2 cellular contexts compared by ENCODE assay signal in genomic region chr14:36583242-36584166, GRCh38.
A peak's percentile ranks its signal among the peaks of the same experiment; 100 is the strongest.
TF ChIP-seq lines count a peak whose summit lies in the region.

No MANE protein-coding gene starts in this region.

TF ChIP-seq in HepG2, 621 proteins besides CTCF, POLR2A, EP300 and RAD21 (continued from another document):
- TF ChIP-seq ZNF687 (CRISPR knock-in tag; IDR thresholded peaks at IDR 0.05), result peak; percentile 15; the same call in 1 of the 2 replicates
- TF ChIP-seq FOXO4 (CRISPR knock-in tag; conservative IDR thresholded peaks at IDR 0.05), result 0 out of 2 replicates have a peak, but pooled peaks have one; percentile 55
- TF ChIP-seq, protein P1, sequence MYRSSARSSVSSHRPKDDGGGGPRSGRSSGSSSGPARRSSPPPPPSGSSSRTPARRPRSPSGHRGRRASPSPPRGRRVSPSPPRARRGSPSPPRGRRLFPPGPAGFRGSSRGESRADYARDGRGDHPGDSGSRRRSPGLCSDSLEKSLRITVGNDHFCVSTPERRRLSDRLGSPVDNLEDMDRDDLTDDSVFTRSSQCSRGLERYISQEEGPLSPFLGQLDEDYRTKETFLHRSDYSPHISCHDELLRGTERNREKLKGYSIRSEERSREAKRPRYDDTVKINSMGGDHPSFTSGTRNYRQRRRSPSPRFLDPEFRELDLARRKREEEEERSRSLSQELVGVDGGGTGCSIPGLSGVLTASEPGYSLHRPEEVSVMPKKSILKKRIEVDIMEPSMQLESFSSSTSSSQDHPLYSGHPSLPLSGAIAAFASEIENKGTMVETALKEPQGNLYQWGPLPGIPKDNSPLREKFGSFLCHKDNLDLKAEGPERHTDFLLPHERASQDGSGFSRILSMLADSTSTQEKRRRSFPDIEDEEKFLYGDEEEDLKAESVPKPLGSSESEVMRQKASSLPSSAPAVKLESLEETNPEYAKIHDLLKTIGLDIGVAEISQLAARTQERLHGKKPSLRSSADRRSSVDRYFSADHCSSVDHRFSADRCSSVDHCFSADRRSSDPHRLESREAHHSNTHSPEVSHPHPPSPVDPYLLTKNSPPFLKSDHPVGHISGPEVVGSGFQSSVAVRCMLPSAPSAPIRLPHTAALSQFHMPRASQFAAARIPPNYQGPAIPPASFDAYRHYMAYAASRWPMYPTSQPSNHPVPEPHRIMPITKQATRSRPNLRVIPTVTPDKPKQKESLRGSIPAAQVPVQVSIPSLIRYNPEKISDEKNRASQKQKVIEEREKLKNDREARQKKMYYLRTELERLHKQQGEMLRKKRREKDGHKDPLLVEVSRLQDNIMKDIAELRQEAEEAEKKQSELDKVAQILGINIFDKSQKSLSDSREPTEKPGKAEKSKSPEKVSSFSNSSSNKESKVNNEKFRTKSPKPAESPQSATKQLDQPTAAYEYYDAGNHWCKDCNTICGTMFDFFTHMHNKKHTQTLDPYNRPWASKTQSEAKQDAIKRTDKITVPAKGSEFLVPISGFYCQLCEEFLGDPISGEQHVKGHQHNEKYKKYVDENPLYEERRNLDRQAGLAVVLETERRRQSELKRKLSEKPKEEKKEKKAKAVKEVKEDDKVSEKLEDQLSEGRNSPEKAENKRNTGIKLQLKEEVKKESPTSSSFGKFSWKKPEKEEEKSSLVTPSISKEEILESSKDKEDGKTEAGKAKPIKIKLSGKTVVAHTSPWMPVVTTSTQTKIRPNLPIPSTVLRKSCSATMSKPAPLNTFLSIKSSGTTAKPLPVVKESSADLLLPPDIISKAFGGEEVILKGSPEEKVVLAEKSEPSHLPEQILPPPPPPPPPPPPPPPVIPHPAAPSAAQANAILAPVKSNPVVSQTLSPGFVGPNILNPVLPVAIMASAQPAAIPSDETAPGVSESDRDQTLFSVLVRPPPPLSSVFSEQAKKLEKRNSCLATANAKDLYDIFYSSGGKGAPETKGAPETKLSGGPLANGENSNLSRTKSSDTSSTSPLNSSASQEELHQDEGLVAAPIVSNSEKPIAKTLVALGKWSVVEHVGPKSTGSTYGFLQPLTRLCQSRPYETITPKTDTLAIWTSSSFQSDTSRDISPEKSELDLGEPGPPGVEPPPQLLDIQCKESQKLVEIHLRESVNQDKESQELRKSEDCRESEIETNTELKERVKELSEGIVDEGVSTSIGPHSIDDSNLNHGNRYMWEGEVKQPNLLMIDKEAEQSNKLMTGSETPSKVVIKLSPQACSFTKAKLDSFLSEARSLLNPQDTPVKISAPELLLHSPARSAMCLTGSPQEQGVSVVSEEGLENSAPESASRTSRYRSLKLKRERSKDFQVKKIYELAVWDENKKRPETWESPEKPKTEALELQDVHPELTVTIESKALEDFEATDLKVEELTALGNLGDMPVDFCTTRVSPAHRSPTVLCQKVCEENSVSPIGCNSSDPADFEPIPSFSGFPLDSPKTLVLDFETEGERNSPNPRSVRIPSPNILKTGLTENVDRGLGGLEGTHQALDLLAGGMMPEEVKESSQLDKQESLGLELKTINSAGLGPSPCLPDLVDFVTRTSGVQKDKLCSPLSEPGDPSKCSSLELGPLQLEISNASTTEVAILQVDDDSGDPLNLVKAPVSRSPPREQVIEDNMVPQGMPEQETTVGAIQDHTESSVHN (CRISPR knock-in tag; IDR thresholded peaks at IDR 0.05), result no peak

TF ChIP-seq in WTC11, 78 proteins besides CTCF, POLR2A, EP300 and RAD21 (continued from another document):
- TF ChIP-seq FOXP4 (CRISPR knock-in tag; IDR thresholded peaks at IDR 0.05), result no peak
- TF ChIP-seq, protein P2, sequence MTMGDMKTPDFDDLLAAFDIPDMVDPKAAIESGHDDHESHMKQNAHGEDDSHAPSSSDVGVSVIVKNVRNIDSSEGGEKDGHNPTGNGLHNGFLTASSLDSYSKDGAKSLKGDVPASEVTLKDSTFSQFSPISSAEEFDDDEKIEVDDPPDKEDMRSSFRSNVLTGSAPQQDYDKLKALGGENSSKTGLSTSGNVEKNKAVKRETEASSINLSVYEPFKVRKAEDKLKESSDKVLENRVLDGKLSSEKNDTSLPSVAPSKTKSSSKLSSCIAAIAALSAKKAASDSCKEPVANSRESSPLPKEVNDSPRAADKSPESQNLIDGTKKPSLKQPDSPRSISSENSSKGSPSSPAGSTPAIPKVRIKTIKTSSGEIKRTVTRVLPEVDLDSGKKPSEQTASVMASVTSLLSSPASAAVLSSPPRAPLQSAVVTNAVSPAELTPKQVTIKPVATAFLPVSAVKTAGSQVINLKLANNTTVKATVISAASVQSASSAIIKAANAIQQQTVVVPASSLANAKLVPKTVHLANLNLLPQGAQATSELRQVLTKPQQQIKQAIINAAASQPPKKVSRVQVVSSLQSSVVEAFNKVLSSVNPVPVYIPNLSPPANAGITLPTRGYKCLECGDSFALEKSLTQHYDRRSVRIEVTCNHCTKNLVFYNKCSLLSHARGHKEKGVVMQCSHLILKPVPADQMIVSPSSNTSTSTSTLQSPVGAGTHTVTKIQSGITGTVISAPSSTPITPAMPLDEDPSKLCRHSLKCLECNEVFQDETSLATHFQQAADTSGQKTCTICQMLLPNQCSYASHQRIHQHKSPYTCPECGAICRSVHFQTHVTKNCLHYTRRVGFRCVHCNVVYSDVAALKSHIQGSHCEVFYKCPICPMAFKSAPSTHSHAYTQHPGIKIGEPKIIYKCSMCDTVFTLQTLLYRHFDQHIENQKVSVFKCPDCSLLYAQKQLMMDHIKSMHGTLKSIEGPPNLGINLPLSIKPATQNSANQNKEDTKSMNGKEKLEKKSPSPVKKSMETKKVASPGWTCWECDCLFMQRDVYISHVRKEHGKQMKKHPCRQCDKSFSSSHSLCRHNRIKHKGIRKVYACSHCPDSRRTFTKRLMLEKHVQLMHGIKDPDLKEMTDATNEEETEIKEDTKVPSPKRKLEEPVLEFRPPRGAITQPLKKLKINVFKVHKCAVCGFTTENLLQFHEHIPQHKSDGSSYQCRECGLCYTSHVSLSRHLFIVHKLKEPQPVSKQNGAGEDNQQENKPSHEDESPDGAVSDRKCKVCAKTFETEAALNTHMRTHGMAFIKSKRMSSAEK (CRISPR knock-in tag; IDR thresholded peaks at IDR 0.05; ENCODE audit: borderline replicate concordance), result no peak
